ENCODE assay signal across 10 cellular contexts in the genomic region with DNA sequence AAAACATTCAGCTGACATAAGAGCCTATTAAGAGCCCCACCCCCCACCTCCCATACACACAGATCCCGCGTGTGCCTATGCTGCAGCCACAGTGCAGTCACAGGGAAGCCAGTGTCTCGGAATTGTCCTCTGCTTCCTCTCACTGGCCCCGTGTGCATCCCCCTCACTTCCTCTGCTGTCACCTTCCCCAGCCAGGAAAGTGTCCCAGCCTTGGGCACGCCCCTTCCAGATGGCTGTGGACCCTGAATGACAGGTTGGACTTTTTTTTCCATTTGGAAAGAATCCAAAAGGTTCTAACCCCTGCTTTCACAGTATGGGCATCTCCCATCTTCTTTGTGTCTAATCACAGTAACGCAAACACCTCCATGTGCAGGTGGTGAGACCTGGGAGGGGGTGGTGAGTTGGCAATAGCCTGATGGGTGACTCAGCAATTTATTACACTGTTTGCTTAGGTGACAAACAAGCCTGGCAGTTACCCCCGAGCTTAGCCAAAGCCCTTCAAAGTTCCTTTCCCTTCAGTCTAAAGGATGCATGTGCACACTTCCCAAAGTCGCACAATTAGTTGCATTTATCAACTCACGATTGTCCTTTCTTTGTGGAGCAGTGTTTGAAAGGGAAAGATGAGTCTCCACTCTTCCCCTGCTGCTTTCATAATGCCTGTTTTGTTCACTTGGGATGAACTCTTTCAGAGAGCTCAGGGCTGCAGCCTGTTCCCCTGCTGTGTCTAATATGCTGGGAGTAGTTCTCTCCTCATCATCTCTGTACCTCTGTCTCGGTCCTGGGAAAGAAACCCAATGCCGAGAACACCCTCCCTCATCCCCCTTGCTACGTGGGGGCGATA.
A peak's percentile ranks its signal among the peaks of the same experiment; 100 is the strongest.
DNase-seq lines count a peak whose midpoint lies in the region; ATAC-seq, FAIRE-seq and TF ChIP-seq lines count a peak whose summit lies in the region.
"Had no signal": no experiment of that assay in that cellular context is flagged by ENCODE, and none has a peak within 500 bp of the region (broad histone marks: within the 10 kb centered on the region; RNA-seq: fewer than 3 reads in every experiment).

No MANE protein-coding gene starts in this region.

- POLR2A ChIA-PET in RWPE1 (lab: Yijun Ruan, JAX; ENCODE audit: low non-redundant PET), result no interaction called here

- ATAC-seq in left lobe of liver (peak; percentile 55), GM21737 (IDR thresholded peaks at IDR 0.05; ENCODE audit: unreplicated experiment) (no peak)

- no peak overlapping the region for H3K27ac ChIP-seq in RWPE1
- H3K27ac ChIP-seq: parathyroid adenoma had no signal

- no peak for FAIRE-seq in D721Med (lab: Jason Lieb, UNC)

- DNase-seq in COR-L47 (lab: John Stamatoyannopoulos, UW) (peak; percentile 97), NCI-H1092 (lab: John Stamatoyannopoulos, UW) (peak; percentile 65), RWPE1 (ENCODE audit: low spot score) (peak; percentile 43), left lobe of liver (ENCODE audit: low spot score) (peak; percentile 51), D721Med (ENCODE audit: insufficient read length, low spot score) (no peak), GDM1 (lab: John Stamatoyannopoulos, UW) (no peak), iPS-NIHi7 (ENCODE audit: extremely low spot score) (no peak)
- DNase-seq: activated CD4-positive, CD25-positive, alpha-beta regulatory T cell had no signal

- CTCF ChIA-PET in RWPE1 (lab: Yijun Ruan, JAX), result no interaction called here

- TF ChIP-seq CTCF in RWPE1 (conservative IDR thresholded peaks at IDR 0.05; ENCODE audit: low read depth) (no peak), D721Med (IDR thresholded peaks at IDR 0.05; ENCODE audit: insufficient read depth, missing control alignments) (no peak)

Comparison
In these comparisons a context has a peak if more than half of its experiments do, and no peak if none do; other contexts are left out.
1. DNase-seq: peak in COR-L47 (single experiment), NCI-H1092 (single experiment), RWPE1 (single experiment) and left lobe of liver (single experiment); none in D721Med (single experiment), GDM1 (single experiment) and iPS-NIHi7 (single experiment).